In genomic region chr11:8722156-8722555, GRCh38 we compare ENCODE assay signal across 11 cellular contexts. TPM values are rescaled to one million over a fixed set of nuclear protein-coding genes. Genes with fewer than 3 reads are reported as not detected.
DNase-seq lines count a peak whose midpoint lies in the region; ATAC-seq and TF ChIP-seq lines count a peak whose summit lies in the region.
"Had no signal": no experiment of that assay in that cellular context is flagged by ENCODE, and none has a peak within 500 bp of the region (broad histone marks: within the 10 kb centered on the region; RNA-seq: fewer than 3 reads in every experiment).

No MANE protein-coding gene starts in this region.

- no peak overlapping the region for H3K9ac ChIP-seq in mammary epithelial cell (ENCODE audit: insufficient read depth, low read length)
- no peak overlapping the region for H3K9ac ChIP-seq in duodenal mucosa (ENCODE audit: low read depth in 1 of 2, low read length in 2 of 2)
- H3K9ac ChIP-seq in muscle layer of colon (ENCODE audit: low read length): peak overlapping the region; percentile 20
- H3K9ac ChIP-seq: parathyroid adenoma had no signal

- H3K36me3 ChIP-seq in breast epithelium: no peaks in the 10 kb centered on the region
- H3K36me3 ChIP-seq in mammary epithelial cell (ENCODE audit: insufficient read depth, low read length): peaks cover 15% of the 10 kb centered on the region
- peaks cover 10 to 24% of the 10 kb centered on the region in 2 donors for H3K36me3 ChIP-seq in duodenal mucosa (ENCODE audit: control insufficient read depth in 1 of 2, insufficient read depth in 2 of 2, low read length in 2 of 2)
- H3K36me3 ChIP-seq in muscle layer of colon (ENCODE audit: insufficient read depth, low read length): peaks cover 31% of the 10 kb centered on the region
- H3K36me3 ChIP-seq in upper lobe of left lung: peaks cover 0 to 19% (median 9%) of the 10 kb centered on the region in 4 donors

- 88% methylated on average over 4 of the region's 5 CpGs for WGBS in mammary epithelial cell (ENCODE audit: low coverage, missing lambda C conversion rate)
- WGBS in upper lobe of left lung, 2 donors: 70 to 76% methylated on average over 3 to 5 of the region's 5 CpGs

- H3K4me3 ChIP-seq in breast epithelium (no peak overlapping the region), mammary epithelial cell (replicated peaks in 1 of 3; ENCODE audit: insufficient read depth in 1 of 3, low read depth in 2 of 3, low read length in 3 of 3) (no peak overlapping the region), duodenal mucosa (ENCODE audit: low read depth in 1 of 2, low read length in 2 of 2) (no peak overlapping the region), muscle layer of colon (ENCODE audit: low read depth in 1 of 2, low read length in 2 of 2) (peak overlapping the region in 1 of 2 donors; percentile 5), upper lobe of left lung (no peak overlapping the region)

- BruUV-seq in mammary epithelial cell (replicated peaks; lab: Mats Ljungman, UMichigan): no TSS peak

- TF ChIP-seq POLR2A in breast epithelium (IDR thresholded peaks at IDR 0.05) (no peak), upper lobe of left lung (IDR thresholded peaks at IDR 0.05) (no peak)

- dilution Hi-C loops in mammary epithelial cell (cut with HindIII; ENCODE audit: low sequenced_read_pairs): no loop called here

- CTCF ChIA-PET in mammary epithelial cell (lab: Charles Lee; ENCODE audit: low non-redundant PET): no interaction called here

- no peak overlapping the region for H2AFZ ChIP-seq in mammary epithelial cell (ENCODE audit: low read depth, low read length)
- H2AFZ ChIP-seq: parathyroid adenoma had no signal

- intact Hi-C loops in breast epithelium (cut with DNase I; ENCODE audit: low total_unique reads): no loop called here
- intact Hi-C loops in mammary epithelial cell (cut with micrococcal nuclease): no loop called here

- TF ChIP-seq CTCF in breast epithelium (IDR thresholded peaks at IDR 0.05) (no peak), mammary epithelial cell (conservative IDR thresholded peaks at IDR 0.05 in 1 of 2, IDR thresholded peaks at IDR 0.05 in 1 of 2; ENCODE audit: extremely low read depth in 1 of 2, insufficient read depth in 1 of 2, low read depth in 1 of 2, low read length in 2 of 2) (no peak), upper lobe of left lung (IDR thresholded peaks at IDR 0.05) (no peak)

- H3K27ac ChIP-seq in breast epithelium (peak overlapping the region; percentile 98), mammary epithelial cell (ENCODE audit: insufficient read depth, low read depth, low read length) (no peak overlapping the region), duodenal mucosa (ENCODE audit: low read depth, low read length) (peak overlapping the region; percentile 30), muscle layer of colon (ENCODE audit: low read depth, low read length) (peak overlapping the region; percentile 96), upper lobe of left lung (peak overlapping the region; percentile 66 to 85 (median 81))
- H3K27ac ChIP-seq: parathyroid adenoma had no signal

- H3K9me3 ChIP-seq in breast epithelium (no peaks in the 10 kb centered on the region), mammary epithelial cell (replicated peaks; ENCODE audit: insufficient read depth, low read length) (no peaks in the 10 kb centered on the region), duodenal mucosa (ENCODE audit: control insufficient read depth in 1 of 2, low read length in 2 of 2) (no peaks in the 10 kb centered on the region), muscle layer of colon (ENCODE audit: low read length) (no peaks in the 10 kb centered on the region), upper lobe of left lung (no peaks in the 10 kb centered on the region)

- no peaks in the 10 kb centered on the region for H4K20me1 ChIP-seq in mammary epithelial cell (ENCODE audit: insufficient read depth, low read length)

- no peak for TF ChIP-seq EP300 in upper lobe of left lung (IDR thresholded peaks at IDR 0.05)

- ATAC-seq in upper lobe of left lung (ENCODE audit: low FRiP score in 2 of 2): no peak
- ATAC-seq: activated T-helper 17 cell treated with anti-CD3 and anti-CD28 coated beads, Interleukin-2, amount 50 U/mL, for 72 hours had no signal

- no peak overlapping the region for H3K4me2 ChIP-seq in mammary epithelial cell (ENCODE audit: insufficient read depth, low read depth, low read length)

- peaks cover 12% of the 10 kb centered on the region for H3K79me2 ChIP-seq in mammary epithelial cell (ENCODE audit: insufficient read depth, low read length)
- H3K79me2 ChIP-seq: parathyroid adenoma had no signal

- H3K4me1 ChIP-seq in breast epithelium: peaks cover 33 to 53% of the 10 kb centered on the region in 2 donors
- peaks cover 50% of the 10 kb centered on the region for H3K4me1 ChIP-seq in mammary epithelial cell (ENCODE audit: insufficient read depth, low read length)
- H3K4me1 ChIP-seq in duodenal mucosa (ENCODE audit: control insufficient read depth in 1 of 2, insufficient read depth in 2 of 2, low read length in 2 of 2): peaks cover 61 to 66% of the 10 kb centered on the region in 2 donors
- peaks cover 76% of the 10 kb centered on the region for H3K4me1 ChIP-seq in muscle layer of colon (ENCODE audit: insufficient read depth, low read length)
- H3K4me1 ChIP-seq in upper lobe of left lung: peaks cover 62 to 71% (median 64%) of the 10 kb centered on the region in 4 donors
- H3K4me1 ChIP-seq: parathyroid adenoma had no signal

- no peaks in the 10 kb centered on the region for H3K27me3 ChIP-seq in breast epithelium
- H3K27me3 ChIP-seq in mammary epithelial cell (ENCODE audit: insufficient read depth, low read length): no peaks in the 10 kb centered on the region
- no peaks in the 10 kb centered on the region for H3K27me3 ChIP-seq in duodenal mucosa (ENCODE audit: control insufficient read depth in 1 of 2, insufficient read depth in 2 of 2, low read length in 2 of 2)
- no peaks in the 10 kb centered on the region for H3K27me3 ChIP-seq in muscle layer of colon (ENCODE audit: control insufficient read depth in 1 of 2, insufficient read depth in 2 of 2, low read length in 2 of 2)
- no peaks in the 10 kb centered on the region for H3K27me3 ChIP-seq in upper lobe of left lung

- no peak for DNase-seq in breast epithelium (ENCODE audit: low spot score in 2 of 2)
- DNase-seq in mammary epithelial cell: no peak
- DNase-seq in upper lobe of left lung: no peak
- no peak for DNase-seq in stimulated activated CD4-positive, alpha-beta T cell treated with anti-CD3 and anti-CD28 coated beads, Interleukin-4, amount 100 ng/mL, for 24 hours
- DNase-seq in activated naive CD4-positive, alpha-beta T cell treated with anti-CD3 and anti-CD28 coated beads, Interleukin-2, amount 50 U/mL, for 16 hours: no peak
- no peak for DNase-seq in HUDEP-2 (lab: John Stamatoyannopoulos, UW; ENCODE audit: unreplicated experiment in 76 of 76)
- DNase-seq: NCI-H187 treated with DMSO at 0.1 percent for 48 hours had no signal

- in situ Hi-C loops in mammary epithelial cell (cut with MboI; ENCODE audit: low sequenced_read_pairs in 2 of 2): no loop called here

RNA-seq across cellular contexts. Expression of gene RPL27A, which starts 39.6 kb away (rescaled TPM):
- 1,000 to 10,000 TPM in 2 of 3 donors, 100 to 1,000 TPM in 1; 907 to 1,119 (median 1,000) TPM for total RNA-seq in breast epithelium
- total RNA-seq in mammary epithelial cell: 100 to 1,000 TPM; 473 to 864 TPM
- polyA plus RNA-seq in mammary epithelial cell: 1,200 TPM
- 617 TPM for polyA minus RNA-seq in mammary epithelial cell
- 1,000 to 10,000 TPM in 1 of 6 donors, 100 to 1,000 TPM in 5; 652 to 1,317 (median 861) TPM for total RNA-seq in upper lobe of left lung

RNA-seq across cellular contexts. Expression of gene TRIM66, which starts 39.7 kb away (rescaled TPM):
- total RNA-seq in breast epithelium (10 to 100 TPM in 2 of 3 donors, 1 to 10 TPM in 1; 6.6 to 12.7 (median 11.5) TPM), mammary epithelial cell (10 to 100 TPM in 1 of 2 donors, 1 to 10 TPM in 1; 7.0 to 17.5 TPM), upper lobe of left lung (100 to 1,000 TPM in 1 of 6 donors, 10 to 100 TPM in 3, 1 to 10 TPM in 2; 4.9 to 126 (median 11.2) TPM)
- 2.2 TPM for polyA plus RNA-seq in mammary epithelial cell
- 8.9 TPM for polyA minus RNA-seq in mammary epithelial cell
